ENCODE assay signal across 23 cellular contexts in the genomic region with DNA sequence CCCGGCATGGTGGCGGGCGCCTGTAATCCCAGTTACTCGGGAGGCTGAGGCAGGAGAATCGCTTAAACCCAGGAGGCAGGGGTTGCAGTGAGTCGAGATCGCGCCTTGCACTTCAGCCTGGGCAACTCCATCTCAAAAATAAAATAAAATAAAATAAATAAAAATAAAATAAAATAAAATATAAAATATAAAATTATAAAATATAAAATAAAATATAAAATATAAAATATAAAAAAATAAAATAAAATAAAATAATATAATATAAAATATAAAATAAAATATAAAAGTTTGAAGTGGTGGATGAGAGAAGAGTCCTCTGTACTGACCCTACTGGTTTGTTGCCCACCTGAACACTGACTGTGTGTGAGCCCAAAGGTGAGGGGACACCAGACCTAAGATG. TPM values are rescaled to one million over a fixed set of nuclear protein-coding genes. Genes with fewer than 3 reads are reported as not detected.
DNase-seq lines count a peak whose midpoint lies in the region; ATAC-seq, FAIRE-seq and TF ChIP-seq lines count a peak whose summit lies in the region.
"Had no signal": no experiment of that assay in that cellular context is flagged by ENCODE, and none has a peak within 500 bp of the region (broad histone marks: within the 10 kb centered on the region; RNA-seq: fewer than 3 reads in every experiment).

No MANE protein-coding gene starts in this region.

- H3K27ac ChIP-seq in kidney (ENCODE audit: low read depth in 2 of 2, low read length in 2 of 2) (no peak overlapping the region), uterus (no peak overlapping the region)
- H3K27ac ChIP-seq: 22Rv1, A549 had no signal

- H3K4me1 ChIP-seq in kidney (ENCODE audit: control insufficient read depth in 1 of 2, insufficient read depth in 1 of 2, low read depth in 1 of 2, low read length in 2 of 2) (no peaks in the 10 kb centered on the region), uterus (no peaks in the 10 kb centered on the region)
- H3K4me1 ChIP-seq: A549 had no signal

- ATAC-seq in GM18519 (IDR thresholded peaks at IDR 0.05; ENCODE audit: low FRiP score, unreplicated experiment) = no peak
- ATAC-seq: A549, HCT116 had no signal

- TF ChIP-seq POLR2A in uterus (IDR thresholded peaks at IDR 0.05) = no peak

- FAIRE-seq in A204.1 (lab: Jason Lieb, UNC) (peak; percentile 93), RCC 7860 (lab: Jason Lieb, UNC) (peak; percentile 43), colon (lab: Jason Lieb, UNC) (peak; percentile 5), kidney (lab: Jason Lieb, UNC) (peak; percentile 91)
- FAIRE-seq: A549, GM12892 had no signal

- H3K9me3 ChIP-seq in kidney (ENCODE audit: control insufficient read depth in 1 of 2, low read length in 2 of 2) = no peaks in the 10 kb centered on the region
- H3K9me3 ChIP-seq in uterus = no peaks in the 10 kb centered on the region
- H3K9me3 ChIP-seq: A549 had no signal

- no peaks in the 10 kb centered on the region for H3K27me3 ChIP-seq in uterus

- DNase-seq in RCC 7860 (ENCODE audit: low spot score) (no peak), kidney (no peak), SKM-1 (lab: John Stamatoyannopoulos, UW; ENCODE audit: unreplicated experiment) (no peak), ACHN (no peak), uterus (no peak)
- DNase-seq: C1 segment of cervical spinal cord; Calu3; CD4-positive, alpha-beta memory T cell; COR-L47; DMS53; DMS79 treated with DMSO at 0.1 percent for 48 hours; H9 had no signal

- no peaks in the 10 kb centered on the region for H3K36me3 ChIP-seq in kidney (ENCODE audit: control insufficient read depth in 1 of 2, insufficient read depth in 2 of 2, low read length in 2 of 2)
- no peaks in the 10 kb centered on the region for H3K36me3 ChIP-seq in uterus

- intact Hi-C loops in kidney (cut with DNase I) = no loop called here
- intact Hi-C loops in uterus (cut with DNase I; ENCODE audit: low total_unique reads) = no loop called here

- TF ChIP-seq CTCF in kidney (IDR thresholded peaks at IDR 0.05; ENCODE audit: borderline replicate concordance, extremely low read depth, insufficient read depth) (no peak), uterus (IDR thresholded peaks at IDR 0.05) (no peak)

- H3K4me3 ChIP-seq in kidney (ENCODE audit: low read length in 2 of 2) (no peak overlapping the region), uterus (no peak overlapping the region)
- H3K4me3 ChIP-seq: A549 had no signal

- no peak overlapping the region for H3K9ac ChIP-seq in kidney (ENCODE audit: low read length in 2 of 2)

- in situ Hi-C loops in ACHN (cut with HindIII; ENCODE audit: low pct_ligation_motif_present, low pct_unique_long_range_greater_than_20kb, low sequenced_read_pairs) = no loop called here

RNA-seq across cellular contexts. Expression of a gene that starts 15.2 kb away (rescaled TPM):
- total RNA-seq in kidney (not detected), uterus (not detected)
- polyA plus RNA-seq in kidney (ENCODE audit: insufficient read depth, low read depth, low replicate concordance) = not detected
- total RNA-seq: Calu3, Daoy, G401, H9 had no signal
- polyA plus RNA-seq: A549; BJ; CD4-positive, alpha-beta memory T cell had no signal

RNA-seq across cellular contexts. Expression of a gene that starts 28.9 kb away (rescaled TPM):
- not detected for total RNA-seq in kidney
- polyA plus RNA-seq in kidney (ENCODE audit: insufficient read depth, low read depth, low replicate concordance) = not detected
- not detected for total RNA-seq in uterus
- total RNA-seq: Calu3; CD4-positive, alpha-beta memory T cell; Daoy; G401; H4; H9 had no signal
- polyA plus RNA-seq: A549; BJ; CD4-positive, alpha-beta memory T cell had no signal
